ENCODE assay signal across 18 cellular contexts in the genomic region with DNA sequence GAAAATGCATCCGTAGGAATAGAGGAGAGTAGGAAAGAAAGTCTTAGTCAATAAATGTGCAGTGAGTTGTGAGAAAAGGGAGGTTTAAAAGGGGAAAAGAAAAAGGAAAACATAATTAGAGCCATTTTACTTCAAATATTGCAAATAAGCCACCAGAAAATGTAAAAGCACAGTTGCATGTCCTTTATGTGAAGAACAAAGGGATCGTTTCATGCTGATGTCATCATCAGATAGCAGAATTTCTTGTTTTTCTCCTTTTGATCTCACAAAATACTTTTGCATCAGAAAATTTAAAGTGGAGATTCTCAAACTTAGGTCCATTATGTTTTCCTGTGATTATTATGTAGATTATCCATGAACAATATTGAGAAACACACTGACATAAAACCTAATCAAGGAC.
"Had no signal": no experiment of that assay in that cellular context is flagged by ENCODE, and none has a peak within 500 bp of the region (broad histone marks: within the 10 kb centered on the region; RNA-seq: fewer than 3 reads in every experiment).

No MANE protein-coding gene starts in this region.

- H3K27ac Mint-ChIP-seq: activated CD4-positive, alpha-beta memory T cell treated with anti-CD3 and anti-CD28 coated beads for 36 hours; activated naive CD8-positive, alpha-beta T cell treated with anti-CD3 and anti-CD28 coated beads, Interleukin-2, amount 50 U/mL, for 24 hours; activated T-cell treated with anti-CD3 and anti-CD28 coated beads, Interleukin-2, amount 50 U/mL, for 72 hours; naive thymus-derived CD8-positive, alpha-beta T cell; T-helper 1 cell treated with Interleukin-12 subunit alpha and Interleukin-12 subunit beta and Interleukin-4 antibody, amounts not matched to agents 30 μg/mL and 1 μg/mL, for 36 hours had no signal

- H3K4me3 Mint-ChIP-seq: activated CD4-positive, alpha-beta memory T cell treated with anti-CD3 and anti-CD28 coated beads for 36 hours; activated naive CD8-positive, alpha-beta T cell treated with anti-CD3 and anti-CD28 coated beads, Interleukin-2, amount 50 U/mL, for 24 hours; activated T-cell treated with anti-CD3 and anti-CD28 coated beads, Interleukin-2, amount 50 U/mL, for 72 hours; naive thymus-derived CD8-positive, alpha-beta T cell; T-helper 1 cell treated with Interleukin-12 subunit alpha and Interleukin-12 subunit beta and Interleukin-4 antibody, amounts not matched to agents 30 μg/mL and 1 μg/mL, for 36 hours had no signal

- H3K27me3 Mint-ChIP-seq: activated CD4-positive, alpha-beta memory T cell treated with anti-CD3 and anti-CD28 coated beads for 36 hours; activated naive CD8-positive, alpha-beta T cell treated with anti-CD3 and anti-CD28 coated beads, Interleukin-2, amount 50 U/mL, for 24 hours had no signal

- H3K9me3 ChIP-seq: gastrocnemius medialis, sigmoid colon, testis, vagina had no signal

- H3K4me1 Mint-ChIP-seq: activated naive CD8-positive, alpha-beta T cell treated with anti-CD3 and anti-CD28 coated beads, Interleukin-2, amount 50 U/mL, for 24 hours; naive thymus-derived CD8-positive, alpha-beta T cell had no signal

- H3K27me3 ChIP-seq: cardiac muscle cell, gastrocnemius medialis, sigmoid colon, testis, vagina had no signal

- H3K4me3 ChIP-seq: cardiac muscle cell, gastrocnemius medialis, sigmoid colon, testis, vagina had no signal

- H3K27ac ChIP-seq: cardiac muscle cell, gastrocnemius medialis, sigmoid colon, testis, vagina had no signal

- H3K36me3 Mint-ChIP-seq: activated CD4-positive, alpha-beta memory T cell treated with anti-CD3 and anti-CD28 coated beads for 36 hours had no signal

- H3K36me3 ChIP-seq: cardiac muscle cell, gastrocnemius medialis, sigmoid colon, vagina had no signal

- H3K4me1 ChIP-seq: gastrocnemius medialis, testis, vagina had no signal

- DNase-seq: activated CD4-positive, alpha-beta memory T cell treated with anti-CD3 and anti-CD28 coated beads for 36 hours; activated CD4-positive, alpha-beta T cell treated with anti-CD3 and anti-CD28 coated beads for 48 hours; activated effector memory CD4-positive, alpha-beta T cell treated with Interleukin-2 at 50 U/mL for 16 hours; activated naive CD4-positive, alpha-beta T cell treated with anti-CD3 and anti-CD28 coated beads, Interleukin-2, amount 50 U/mL, for 16 hours; activated naive CD8-positive, alpha-beta T cell treated with anti-CD3 and anti-CD28 coated beads, Interleukin-2, amount 50 U/mL, for 24 hours; activated T-cell treated with anti-CD3 and anti-CD28 coated beads, Interleukin-2, amount 50 U/mL, for 72 hours; cortex of kidney; gastrocnemius medialis; hypothalamus; left cardiac atrium; naive thymus-derived CD8-positive, alpha-beta T cell; sigmoid colon; stimulated activated CD4-positive, alpha-beta T cell treated with anti-CD3 and anti-CD28 coated beads, Interleukin-2, amount 100 ng/mL, for 48 hours; stimulated activated naive CD4-positive, alpha-beta T cell; testis had no signal
